1 cellular context compared by ENCODE assay signal in the genomic region with DNA sequence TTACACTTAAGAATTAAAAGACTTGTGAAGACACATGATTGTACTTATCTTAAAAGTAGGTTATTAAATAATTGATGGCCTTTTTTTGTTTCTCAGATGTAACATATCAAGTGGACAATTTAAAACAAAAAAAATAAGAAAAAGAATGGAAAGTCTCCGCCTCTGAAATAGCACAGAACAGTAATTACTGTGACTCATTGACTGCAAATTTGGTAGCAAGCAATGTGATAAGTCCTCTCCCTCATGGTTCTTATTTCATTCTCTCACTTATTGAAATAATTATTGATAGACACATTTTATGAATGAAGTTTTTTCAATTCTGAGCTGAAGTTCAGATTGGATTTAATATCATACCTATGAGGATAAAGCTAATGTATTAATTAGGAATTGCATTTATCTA.
TF ChIP-seq lines count a peak whose summit lies in the region.

No MANE protein-coding gene starts in this region.

TF ChIP-seq in IMR-90, 13 proteins besides CTCF, POLR2A, EP300 and RAD21:
- TF ChIP-seq FOS (IDR thresholded peaks at IDR 0.05; ENCODE audit: low read depth, low read length): no peak
